8 cellular contexts compared by ENCODE assay signal in genomic region chr2:99335911-99336779, GRCh38. TPM values are rescaled to one million over a fixed set of nuclear protein-coding genes. Genes with fewer than 3 reads are reported as not detected.
A peak's percentile ranks its signal among the peaks of the same experiment; 100 is the strongest.
DNase-seq lines count a peak whose midpoint lies in the region; ATAC-seq, FAIRE-seq and TF ChIP-seq lines count a peak whose summit lies in the region.

TSS of gene TXNDC9 (minus strand) at chr2:99336333. CDS start at chr2:99333210, 3,123 bp downstream.

- ATAC-seq in HG02840 (IDR thresholded peaks at IDR 0.05; ENCODE audit: low FRiP score, unreplicated experiment) (peak; percentile 78), heart left ventricle (peak; percentile 91 to 96 (median 94)), upper lobe of left lung (ENCODE audit: low FRiP score in 2 of 2) (peak; percentile 96 to 98)

- TF ChIP-seq CTCF in heart left ventricle (IDR thresholded peaks at IDR 0.05) (no peak), upper lobe of left lung (IDR thresholded peaks at IDR 0.05) (peak in 2 of 6 experiments; percentile 6 to 36)

- peak; percentile 85 for DNase-seq in GM12892 (ENCODE audit: insufficient read length)
- peak; percentile 99 for DNase-seq in NCI-H1436 (lab: John Stamatoyannopoulos, UW)
- DNase-seq in SW480 (ENCODE audit: low spot score), result peak; percentile 100
- peak; percentile 99 for DNase-seq in heart left ventricle
- peak; percentile 97 to 100 (median 98) for DNase-seq in posterior cingulate gyrus
- peak; percentile 98 to 99 for DNase-seq in upper lobe of left lung

- H3K27ac ChIP-seq in adipose tissue (ENCODE audit: low read depth, low read length), result peak within 1 kb of the TSS; percentile 74
- H3K27ac ChIP-seq in heart left ventricle, result peak within 1 kb of the TSS; percentile 76 to 97 (median 92)
- H3K27ac ChIP-seq in upper lobe of left lung, result peak within 1 kb of the TSS; percentile 84 to 91 (median 88)

- H3K9me3 ChIP-seq in heart left ventricle (no peaks in the 10 kb centered on the region), upper lobe of left lung (no peaks in the 10 kb centered on the region)

- H3K4me3 ChIP-seq in heart left ventricle (peak within 1 kb of the TSS; percentile 48 to 96 (median 82)), upper lobe of left lung (peak within 1 kb of the TSS; percentile 69 to 96 (median 84))

- H3K36me3 ChIP-seq in heart left ventricle (peaks cover 0 to 27% (median 20%) of the 10 kb centered on the region in 9 donors), upper lobe of left lung (peaks cover 7 to 19% (median 18%) of the 10 kb centered on the region in 4 donors)

- H3K27me3 ChIP-seq in heart left ventricle (no peaks in the 10 kb centered on the region), upper lobe of left lung (no peaks in the 10 kb centered on the region)

- peak; percentile 93 for FAIRE-seq in GM12892 (lab: Jason Lieb, UNC)

- WGBS in adipose tissue, 3 donors, result 0% methylated on average over 59 of the region's 59 CpGs
- WGBS in heart left ventricle, 4 donors, result 0 to 1% (median 0%) methylated on average over 27 to 59 of the region's 59 CpGs
- WGBS in upper lobe of left lung, 2 donors, result 1% methylated on average over 21 to 45 of the region's 59 CpGs

- peak; percentile 98 for TF ChIP-seq POLR2A in GM12892 (IDR thresholded peaks at IDR 0.05; ENCODE audit: low read depth, low read length)
- peak in 1 of 2 donors; percentile 82 for TF ChIP-seq POLR2A in heart left ventricle (IDR thresholded peaks at IDR 0.05)
- peak in 2 of 4 donors; percentile 38 to 78 for TF ChIP-seq POLR2A in upper lobe of left lung (IDR thresholded peaks at IDR 0.05)

- intact Hi-C loops in heart left ventricle (cut with DNase I) (loop anchor here (1.0 to 10.0 kb wide), 10 partner anchors 66 to 181 kb away; partner anchors contain the start of genes MITD1 (in 8 of the 10), MRPL30 (in 8 of the 10), REV1 (in 7 of the 10) and LIPT1 (in 2 of the 10)), posterior cingulate gyrus (cut with DNase I) (loop anchor here (1.0 to 10.0 kb wide), 2 partner anchors 155 to 181 kb away; partner anchors contain the start of genes LIPT1, MITD1, MRPL30 and TSGA10)

- H3K4me1 ChIP-seq in heart left ventricle, result peaks cover 3 to 56% (median 36%) of the 10 kb centered on the region in 12 donors
- peaks cover 30 to 41% (median 37%) of the 10 kb centered on the region in 4 donors for H3K4me1 ChIP-seq in upper lobe of left lung

- no peak for TF ChIP-seq EP300 in upper lobe of left lung (IDR thresholded peaks at IDR 0.05)

RNA-seq across cellular contexts. Expression of gene TXNDC9, which starts in this region (rescaled TPM):
- 35.2 TPM for polyA plus RNA-seq in GM12892 (2012; ENCODE audit: missing spikeins)
- polyA plus RNA-seq in adipose tissue (10 to 100 TPM in 2 of 3 donors, 1 to 10 TPM in 1; 8.5 to 28.8 (median 20.0) TPM), heart left ventricle (10 to 100 TPM; 15.8 to 37.5 TPM)
- total RNA-seq in heart left ventricle (10 to 100 TPM; 19.4 to 34.3 (median 22.7) TPM), upper lobe of left lung (10 to 100 TPM; 20.2 to 61.0 (median 26.9) TPM)

Comparison
In these comparisons a context has a peak if more than half of its experiments do, and no peak if none do; other contexts are left out.
1. Peak in every context shown above with its lines: DNase-seq, ATAC-seq, H3K4me3 ChIP-seq and H3K27ac ChIP-seq.